Comparison of ENCODE assay signal across 8 cellular contexts in the genomic region with DNA sequence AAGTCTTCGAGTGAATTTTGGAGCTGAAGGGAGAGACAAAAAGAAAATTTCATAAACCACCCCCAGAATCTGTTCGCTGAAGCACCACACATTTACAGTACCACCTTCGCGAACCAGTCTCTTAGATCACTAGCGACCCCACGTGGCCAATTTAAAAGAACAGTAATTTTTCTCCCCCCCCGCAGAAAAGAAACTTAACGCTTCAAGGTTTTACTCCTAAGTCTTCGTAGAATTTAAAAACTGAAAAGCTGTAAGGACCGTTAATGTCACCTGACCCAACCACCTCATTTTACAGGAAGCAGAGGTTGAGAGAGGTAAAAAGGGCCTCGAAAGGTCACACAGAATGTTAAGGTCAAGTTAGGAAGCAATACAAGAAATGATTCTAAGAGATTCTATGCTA.
DNase-seq lines count a peak whose midpoint lies in the region; ATAC-seq, FAIRE-seq and TF ChIP-seq lines count a peak whose summit lies in the region.

No MANE protein-coding gene starts in this region.

- FAIRE-seq in HTR-8/SVneo (lab: Jason Lieb, UNC) = no peak

- H3F3A ChIP-seq in SU-DHL-6 (ENCODE audit: insufficient read depth) = no peaks in the 10 kb centered on the region

- H3K9me2 ChIP-seq in SU-DHL-6 (replicated peaks; ENCODE audit: insufficient read depth, low read length) = no peaks in the 10 kb centered on the region

- DNase-seq in COLO668 (lab: John Stamatoyannopoulos, UW; ENCODE audit: unreplicated experiment) (peak; percentile 7), HFF-Myc (ENCODE audit: extremely low read depth, low read depth) (no peak), astrocyte of the hippocampus (ENCODE audit: low read depth, low spot score) (peak; percentile 74), iPS-NIHi7 (ENCODE audit: extremely low spot score) (peak; percentile 70), HTR-8/SVneo (ENCODE audit: insufficient read length, low spot score) (no peak)
- DNase-seq in stimulated activated CD4-positive, alpha-beta T cell treated with anti-CD3 and anti-CD28 coated beads, Interleukin-4, amount 100 ng/mL, for 24 hours = peak; percentile 66

- H3K79me2 ChIP-seq in SU-DHL-6 (ENCODE audit: insufficient read depth, low read length) = no peaks in the 10 kb centered on the region

- H4K20me1 ChIP-seq in SU-DHL-6 (ENCODE audit: low read depth, low read length) = no peaks in the 10 kb centered on the region

- H3K4me2 ChIP-seq in SU-DHL-6 (ENCODE audit: low read depth, low read length, poor library complexity, severe bottlenecking) = no peak overlapping the region

- H3K27me3 ChIP-seq in SU-DHL-6 (ENCODE audit: low read length) = no peaks in the 10 kb centered on the region

- H3K27ac ChIP-seq in SU-DHL-6 (ENCODE audit: low read depth, low read length) = no peak overlapping the region

- no peaks in the 10 kb centered on the region for H3K36me3 ChIP-seq in SU-DHL-6 (ENCODE audit: low read length)

- no peak overlapping the region for H2AFZ ChIP-seq in SU-DHL-6 (ENCODE audit: low read depth, low read length, severe bottlenecking)

- no peak overlapping the region for H3K9ac ChIP-seq in SU-DHL-6 (ENCODE audit: low read length)

- H3K4me3 ChIP-seq in HFF-Myc (replicated peaks; ENCODE audit: low read depth, low read length) (no peak overlapping the region), SU-DHL-6 (ENCODE audit: insufficient read depth, low read length, poor library complexity, severe bottlenecking) (no peak overlapping the region)

- H3K9me3 ChIP-seq in SU-DHL-6 (ENCODE audit: insufficient read depth, low read length) = no peaks in the 10 kb centered on the region

- no peak for ATAC-seq in GM19328 (IDR thresholded peaks at IDR 0.05; ENCODE audit: unreplicated experiment)

- TF ChIP-seq CTCF in HFF-Myc (IDR thresholded peaks at IDR 0.05; ENCODE audit: low read depth, low read length, missing control alignments) (peak; percentile 51), SU-DHL-6 (IDR thresholded peaks at IDR 0.05; ENCODE audit: insufficient read depth, low read length, poor library complexity, severe bottlenecking) (peak; percentile 76)

Comparison
In these comparisons a context has a peak if more than half of its experiments do, and no peak if none do; other contexts are left out.
1. DNase-seq: peak in COLO668 (single experiment), astrocyte of the hippocampus (single experiment), iPS-NIHi7 (single experiment) and stimulated activated CD4-positive, alpha-beta T cell treated with anti-CD3 and anti-CD28 coated beads, Interleukin-4, amount 100 ng/mL, for 24 hours (single experiment); none in HFF-Myc (single experiment) and HTR-8/SVneo (single experiment).